Comparison of ENCODE assay signal across 2 cellular contexts in the genomic region with DNA sequence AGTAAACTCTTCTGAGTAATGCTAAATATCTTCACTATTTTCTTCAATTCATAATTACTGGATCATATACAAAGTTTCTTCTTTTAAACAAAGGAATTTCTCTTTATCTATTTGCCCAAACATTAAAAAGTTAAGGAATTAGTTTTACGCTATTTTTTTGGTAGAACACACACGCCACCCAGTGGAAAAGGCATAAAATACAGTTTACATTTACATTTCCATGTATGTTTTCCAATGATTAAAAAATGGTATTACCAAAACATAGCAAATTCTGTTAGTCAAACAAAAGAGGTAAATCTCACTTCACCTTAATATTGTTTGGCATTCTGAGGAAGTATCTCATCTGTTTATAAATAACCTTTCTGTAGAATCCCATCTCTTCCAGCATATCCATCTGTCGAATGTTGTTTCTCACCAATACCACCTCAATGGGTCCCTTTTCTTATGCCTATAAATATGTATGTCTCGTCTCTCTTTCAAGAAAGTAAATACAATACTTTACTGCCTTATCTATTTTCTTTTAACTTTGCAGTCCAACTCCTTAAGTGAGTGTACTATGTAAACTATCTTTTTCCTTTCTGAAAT.
TF ChIP-seq lines count a peak whose summit lies in the region.

No MANE protein-coding gene starts in this region.

TF ChIP-seq in K562, 482 proteins besides CTCF, POLR2A, EP300 and RAD21:
- TF ChIP-seq, protein P1, sequence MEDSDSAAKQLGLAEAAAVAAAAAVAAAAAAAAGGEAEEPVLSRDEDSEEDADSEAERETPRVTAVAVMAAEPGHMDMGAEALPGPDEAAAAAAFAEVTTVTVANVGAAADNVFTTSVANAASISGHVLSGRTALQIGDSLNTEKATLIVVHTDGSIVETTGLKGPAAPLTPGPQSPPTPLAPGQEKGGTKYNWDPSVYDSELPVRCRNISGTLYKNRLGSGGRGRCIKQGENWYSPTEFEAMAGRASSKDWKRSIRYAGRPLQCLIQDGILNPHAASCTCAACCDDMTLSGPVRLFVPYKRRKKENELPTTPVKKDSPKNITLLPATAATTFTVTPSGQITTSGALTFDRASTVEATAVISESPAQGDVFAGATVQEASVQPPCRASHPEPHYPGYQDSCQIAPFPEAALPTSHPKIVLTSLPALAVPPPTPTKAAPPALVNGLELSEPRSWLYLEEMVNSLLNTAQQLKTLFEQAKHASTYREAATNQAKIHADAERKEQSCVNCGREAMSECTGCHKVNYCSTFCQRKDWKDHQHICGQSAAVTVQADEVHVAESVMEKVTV (CRISPR knock-in tag; IDR thresholded peaks at IDR 0.05): peak; percentile 60; the same call in 1 of the 2 replicates
- TF ChIP-seq SMC3 (conservative IDR thresholded peaks at IDR 0.05; ENCODE audit: insufficient read depth, low read depth, low read length) (0 out of 2 replicates have a peak, but pooled peaks have one; percentile 19), ETV1 (tag; conservative IDR thresholded peaks at IDR 0.05; ENCODE audit: low read depth) (no peak), TEAD4 (IDR thresholded peaks at IDR 0.05; ENCODE audit: low read length) (no peak), TEAD4 (CRISPR knock-in tag; IDR thresholded peaks at IDR 0.05; ENCODE audit: borderline replicate concordance) (no peak)
TF ChIP-seq in K562: peak in this region for 2.

TF ChIP-seq in liver, 16 proteins besides CTCF, POLR2A, EP300 and RAD21 (continued from another document):
- TF ChIP-seq, protein P2, sequence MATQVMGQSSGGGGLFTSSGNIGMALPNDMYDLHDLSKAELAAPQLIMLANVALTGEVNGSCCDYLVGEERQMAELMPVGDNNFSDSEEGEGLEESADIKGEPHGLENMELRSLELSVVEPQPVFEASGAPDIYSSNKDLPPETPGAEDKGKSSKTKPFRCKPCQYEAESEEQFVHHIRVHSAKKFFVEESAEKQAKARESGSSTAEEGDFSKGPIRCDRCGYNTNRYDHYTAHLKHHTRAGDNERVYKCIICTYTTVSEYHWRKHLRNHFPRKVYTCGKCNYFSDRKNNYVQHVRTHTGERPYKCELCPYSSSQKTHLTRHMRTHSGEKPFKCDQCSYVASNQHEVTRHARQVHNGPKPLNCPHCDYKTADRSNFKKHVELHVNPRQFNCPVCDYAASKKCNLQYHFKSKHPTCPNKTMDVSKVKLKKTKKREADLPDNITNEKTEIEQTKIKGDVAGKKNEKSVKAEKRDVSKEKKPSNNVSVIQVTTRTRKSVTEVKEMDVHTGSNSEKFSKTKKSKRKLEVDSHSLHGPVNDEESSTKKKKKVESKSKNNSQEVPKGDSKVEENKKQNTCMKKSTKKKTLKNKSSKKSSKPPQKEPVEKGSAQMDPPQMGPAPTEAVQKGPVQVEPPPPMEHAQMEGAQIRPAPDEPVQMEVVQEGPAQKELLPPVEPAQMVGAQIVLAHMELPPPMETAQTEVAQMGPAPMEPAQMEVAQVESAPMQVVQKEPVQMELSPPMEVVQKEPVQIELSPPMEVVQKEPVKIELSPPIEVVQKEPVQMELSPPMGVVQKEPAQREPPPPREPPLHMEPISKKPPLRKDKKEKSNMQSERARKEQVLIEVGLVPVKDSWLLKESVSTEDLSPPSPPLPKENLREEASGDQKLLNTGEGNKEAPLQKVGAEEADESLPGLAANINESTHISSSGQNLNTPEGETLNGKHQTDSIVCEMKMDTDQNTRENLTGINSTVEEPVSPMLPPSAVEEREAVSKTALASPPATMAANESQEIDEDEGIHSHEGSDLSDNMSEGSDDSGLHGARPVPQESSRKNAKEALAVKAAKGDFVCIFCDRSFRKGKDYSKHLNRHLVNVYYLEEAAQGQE (IDR thresholded peaks at IDR 0.05): no peak
- no peak for TF ChIP-seq JUND (IDR thresholded peaks at IDR 0.05)
- no peak for TF ChIP-seq HNF4A (conservative IDR thresholded peaks at IDR 0.05)
- TF ChIP-seq, protein P3, sequence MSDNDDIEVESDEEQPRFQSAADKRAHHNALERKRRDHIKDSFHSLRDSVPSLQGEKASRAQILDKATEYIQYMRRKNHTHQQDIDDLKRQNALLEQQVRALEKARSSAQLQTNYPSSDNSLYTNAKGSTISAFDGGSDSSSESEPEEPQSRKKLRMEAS (IDR thresholded peaks at IDR 0.05): no peak
- TF ChIP-seq YY1 (IDR thresholded peaks at IDR 0.05): no peak
- TF ChIP-seq, protein P4, sequence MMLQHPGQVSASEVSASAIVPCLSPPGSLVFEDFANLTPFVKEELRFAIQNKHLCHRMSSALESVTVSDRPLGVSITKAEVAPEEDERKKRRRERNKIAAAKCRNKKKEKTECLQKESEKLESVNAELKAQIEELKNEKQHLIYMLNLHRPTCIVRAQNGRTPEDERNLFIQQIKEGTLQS (IDR thresholded peaks at IDR 0.05): no peak
- no peak for TF ChIP-seq TAF1 (conservative IDR thresholded peaks at IDR 0.05)
- no peak for TF ChIP-seq NR2F2 (IDR thresholded peaks at IDR 0.05)
- TF ChIP-seq SP1 (IDR thresholded peaks at IDR 0.05): no peak
- no peak for TF ChIP-seq RXRA (IDR thresholded peaks at IDR 0.05)
- TF ChIP-seq EGR1 (IDR thresholded peaks at IDR 0.05; ENCODE audit: low read depth in 2 of 2): no peak
- TF ChIP-seq FOXA2 (IDR thresholded peaks at IDR 0.05): no peak
- TF ChIP-seq HNF4G (IDR thresholded peaks at IDR 0.05): no peak
- no peak for TF ChIP-seq FOXA1 (IDR thresholded peaks at IDR 0.05)
- TF ChIP-seq, protein P5, sequence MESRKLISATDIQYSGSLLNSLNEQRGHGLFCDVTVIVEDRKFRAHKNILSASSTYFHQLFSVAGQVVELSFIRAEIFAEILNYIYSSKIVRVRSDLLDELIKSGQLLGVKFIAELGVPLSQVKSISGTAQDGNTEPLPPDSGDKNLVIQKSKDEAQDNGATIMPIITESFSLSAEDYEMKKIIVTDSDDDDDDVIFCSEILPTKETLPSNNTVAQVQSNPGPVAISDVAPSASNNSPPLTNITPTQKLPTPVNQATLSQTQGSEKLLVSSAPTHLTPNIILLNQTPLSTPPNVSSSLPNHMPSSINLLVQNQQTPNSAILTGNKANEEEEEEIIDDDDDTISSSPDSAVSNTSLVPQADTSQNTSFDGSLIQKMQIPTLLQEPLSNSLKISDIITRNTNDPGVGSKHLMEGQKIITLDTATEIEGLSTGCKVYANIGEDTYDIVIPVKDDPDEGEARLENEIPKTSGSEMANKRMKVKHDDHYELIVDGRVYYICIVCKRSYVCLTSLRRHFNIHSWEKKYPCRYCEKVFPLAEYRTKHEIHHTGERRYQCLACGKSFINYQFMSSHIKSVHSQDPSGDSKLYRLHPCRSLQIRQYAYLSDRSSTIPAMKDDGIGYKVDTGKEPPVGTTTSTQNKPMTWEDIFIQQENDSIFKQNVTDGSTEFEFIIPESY (IDR thresholded peaks at IDR 0.05): no peak
TF ChIP-seq in liver: peak in this region for 0.
